8 cellular contexts compared by ENCODE assay signal in the genomic region with DNA sequence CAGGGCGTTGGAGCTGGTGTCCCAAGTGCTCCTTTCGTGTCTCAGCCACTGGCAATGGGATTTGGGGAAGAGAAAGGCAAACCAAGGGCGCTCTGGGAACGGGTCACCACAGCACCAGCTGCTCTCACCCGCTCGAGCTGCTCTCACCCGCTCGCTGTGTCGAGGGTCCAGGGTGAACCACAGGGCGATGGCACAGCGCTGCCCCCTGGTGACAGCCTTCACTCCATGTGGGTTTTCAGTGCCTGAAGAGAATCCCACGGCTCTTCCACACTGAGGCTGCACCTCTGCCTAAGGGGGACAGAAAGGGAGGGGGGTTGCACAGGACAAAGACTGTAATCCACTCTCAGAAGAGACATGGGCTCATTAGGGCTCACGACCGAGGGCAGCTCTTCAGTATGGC. TPM values are rescaled to one million over a fixed set of nuclear protein-coding genes. Genes with fewer than 3 reads are reported as not detected.
DNase-seq lines count a peak whose midpoint lies in the region; ATAC-seq and TF ChIP-seq lines count a peak whose summit lies in the region.
"Had no signal": no experiment of that assay in that cellular context is flagged by ENCODE, and none has a peak within 500 bp of the region (broad histone marks: within the 10 kb centered on the region; RNA-seq: fewer than 3 reads in every experiment).

No MANE protein-coding gene starts in this region.

- H3K36me3 ChIP-seq in sigmoid colon = peaks cover 5 to 58% (median 32%) of the 10 kb centered on the region in 4 donors

- H3K9me3 ChIP-seq in sigmoid colon = no peaks in the 10 kb centered on the region

- DNase-seq in NCI-H526 (lab: John Stamatoyannopoulos, UW) = peak; percentile 52 to 89
- DNase-seq in activated T-cell treated with anti-CD3 and anti-CD28 coated beads, Interleukin-2, amount 50 U/mL, for 48 hours = peak; percentile 49 to 59
- DNase-seq in Right ventricle myocardium inferior (ENCODE audit: missing footprints) = no peak
- DNase-seq in sigmoid colon = no peak
- no peak for DNase-seq in NCI-H187 treated with DMSO at 0.1 percent for 48 hours (lab: John Stamatoyannopoulos, UW)
- DNase-seq in posterior vena cava (ENCODE audit: low spot score) = no peak

- no peak for TF ChIP-seq POLR2A in sigmoid colon (IDR thresholded peaks at IDR 0.05)

- no peak overlapping the region for H3K27ac ChIP-seq in sigmoid colon
- H3K27ac ChIP-seq: SK-N-MC had no signal

- TF ChIP-seq EP300 in sigmoid colon (IDR thresholded peaks at IDR 0.05) = no peak

- TF ChIP-seq CTCF in GM12875 (IDR thresholded peaks at IDR 0.05; ENCODE audit: borderline replicate concordance, insufficient read depth, low read depth, low read length) (peak; percentile 77), sigmoid colon (IDR thresholded peaks at IDR 0.05) (peak; percentile 16 to 54 (median 40))

- 31 to 48% methylated on average over 14 of the region's 14 CpGs for WGBS in sigmoid colon, 2 donors

- H3K27me3 ChIP-seq in sigmoid colon = no peaks in the 10 kb centered on the region

- no peaks in the 10 kb centered on the region for H3K4me1 ChIP-seq in sigmoid colon

- H3K4me3 ChIP-seq in GM12875 (ENCODE audit: low read depth, low read length) (no peak overlapping the region), sigmoid colon (no peak overlapping the region)
- H3K4me3 ChIP-seq: SK-N-MC had no signal

- peak; percentile 49 for ATAC-seq in Right ventricle myocardium inferior

- intact Hi-C loops in Right ventricle myocardium inferior (cut with DNase I) (loop anchor here (2.0 to 10.0 kb wide), 2 partner anchors 170 to 602 kb away; no protein-coding TSS in a partner anchor), sigmoid colon (cut with DNase I) (loop anchor here (10.0 kb wide), 1 partner anchor 172 kb away; no protein-coding TSS in a partner anchor), posterior vena cava (cut with DNase I) (loop anchor here (10.0 kb wide), 2 partner anchors 162 to 172 kb away; no protein-coding TSS in a partner anchor)

RNA-seq across cellular contexts. Expression of a gene that starts 7.1 kb away (rescaled TPM):
- total RNA-seq in Right ventricle myocardium inferior = not detected
- total RNA-seq in sigmoid colon = not detected
- under 1 TPM in 1 of 3 donors, not detected in 2; 0.03 TPM for polyA plus RNA-seq in sigmoid colon
- not detected for total RNA-seq in posterior vena cava

RNA-seq across cellular contexts. Expression of a gene that starts 19.7 kb away (rescaled TPM):
- 9.3 TPM for total RNA-seq in Right ventricle myocardium inferior
- 10 to 100 TPM; 15.3 to 23.3 (median 19.1) TPM for total RNA-seq in sigmoid colon
- 10 to 100 TPM in 1 of 3 donors, 1 to 10 TPM in 2; 1.8 to 18.4 (median 6.2) TPM for polyA plus RNA-seq in sigmoid colon
- total RNA-seq in posterior vena cava = 10 to 100 TPM; 28.4 to 45.0 TPM

RNA-seq across cellular contexts. Expression of a gene that starts 19.9 kb away (rescaled TPM):
- total RNA-seq in Right ventricle myocardium inferior = 8.7 TPM
- total RNA-seq in sigmoid colon = 1 to 10 TPM; 2.2 to 6.9 (median 4.2) TPM
- 1 to 10 TPM; 2.3 to 5.2 (median 2.4) TPM for polyA plus RNA-seq in sigmoid colon
- 1 to 10 TPM; 6.0 to 6.5 TPM for total RNA-seq in posterior vena cava

RNA-seq across cellular contexts. Expression of a gene that starts 37.7 kb away (rescaled TPM):
- total RNA-seq in Right ventricle myocardium inferior = not detected
- total RNA-seq in sigmoid colon = not detected
- polyA plus RNA-seq in sigmoid colon = under 1 TPM in 1 of 3 donors, not detected in 2; 0.04 TPM
- not detected for total RNA-seq in posterior vena cava

Comparison
In these comparisons a context has a peak if more than half of its experiments do, and no peak if none do; other contexts are left out.
1. DNase-seq: peak in NCI-H526 (2 of 2) and activated T-cell treated with anti-CD3 and anti-CD28 coated beads, Interleukin-2, amount 50 U/mL, for 48 hours (2 of 2); none in Right ventricle myocardium inferior (single experiment), sigmoid colon (single experiment), NCI-H187 treated with DMSO at 0.1 percent for 48 hours (single experiment) and posterior vena cava (single experiment).